In genomic region chr1:149936992-149937705, GRCh38 we compare ENCODE assay signal across 9 cellular contexts. TPM values are rescaled to one million over a fixed set of nuclear protein-coding genes. Genes with fewer than 3 reads are reported as not detected.
A peak's percentile ranks its signal among the peaks of the same experiment; 100 is the strongest.
DNase-seq lines count a peak whose midpoint lies in the region; ATAC-seq and TF ChIP-seq lines count a peak whose summit lies in the region.
"Had no signal": no experiment of that assay in that cellular context is flagged by ENCODE, and none has a peak within 500 bp of the region (broad histone marks: within the 10 kb centered on the region; RNA-seq: fewer than 3 reads in every experiment).

No MANE protein-coding gene starts in this region.

- intact Hi-C loops in testis (cut with DNase I; ENCODE audit: low total_unique reads) = no loop called here

- peak overlapping the region; percentile 78 to 80 for H3K27ac ChIP-seq in testis
- H3K27ac ChIP-seq: VCaP had no signal

- H3K9me3 ChIP-seq in ES-I3 (ENCODE audit: control insufficient read depth, insufficient read depth, low read length) (no peaks in the 10 kb centered on the region), testis (no peaks in the 10 kb centered on the region)

- H3K4me3 ChIP-seq in kidney epithelial cell (ENCODE audit: low read depth, low read length) (peak overlapping the region; percentile 58), testis (peak overlapping the region; percentile 59 to 67)

- TF ChIP-seq CTCF in kidney epithelial cell (IDR thresholded peaks at IDR 0.05; ENCODE audit: insufficient read depth, low read length, poor library complexity, severe bottlenecking) (peak; percentile 14), testis (IDR thresholded peaks at IDR 0.05) (no peak)

- ATAC-seq in GM18520 (IDR thresholded peaks at IDR 0.05; ENCODE audit: unreplicated experiment) = no peak

- DNase-seq in NCI-H187 (lab: John Stamatoyannopoulos, UW) (peak; percentile 74 to 85), astrocyte of the hippocampus (ENCODE audit: low read depth, low spot score) (peak; percentile 67), kidney epithelial cell (ENCODE audit: low read depth) (peak; percentile 70), testis (peak; percentile 36), Kasumi-1 (lab: John Stamatoyannopoulos, UW) (no peak), NCI-H774 (lab: John Stamatoyannopoulos, UW) (no peak)

- H3K9ac ChIP-seq in ES-I3 (ENCODE audit: low read depth, low read length) = peak overlapping the region; percentile 50

- no peaks in the 10 kb centered on the region for H3K27me3 ChIP-seq in kidney epithelial cell (ENCODE audit: control insufficient read depth, insufficient read depth, low read length)
- no peaks in the 10 kb centered on the region for H3K27me3 ChIP-seq in testis

- WGBS in testis, 2 donors = 28 to 37% methylated on average over 8 of the region's 8 CpGs

- TF ChIP-seq POLR2A in testis (IDR thresholded peaks at IDR 0.05) = no peak

- H3K36me3 ChIP-seq in ES-I3 (ENCODE audit: insufficient read depth, low read length) (no peaks in the 10 kb centered on the region), kidney epithelial cell (ENCODE audit: control insufficient read depth, insufficient read depth, low read length) (peaks cover 1% of the 10 kb centered on the region), testis (ENCODE audit: low read depth, missing control alignments) (no peaks in the 10 kb centered on the region)

- H3K4me1 ChIP-seq in ES-I3 (ENCODE audit: insufficient read depth, low read length) (peaks cover 23% of the 10 kb centered on the region), testis (peaks cover 40% of the 10 kb centered on the region)

RNA-seq across cellular contexts. Expression of gene MTMR11, which starts 0.5 kb away (rescaled TPM):
- total RNA-seq in kidney epithelial cell (14.1 and 27.9 TPM in 2 replicates), testis (10 to 100 TPM; 39.8 to 50.4 TPM)
- 20.5 TPM for polyA plus RNA-seq in testis (ENCODE audit: insufficient read depth, low read depth, low replicate concordance)

RNA-seq across cellular contexts. Expression of gene SF3B4, which starts 9.5 kb away (rescaled TPM):
- total RNA-seq in kidney epithelial cell (33.1 and 42.2 TPM in 2 replicates), testis (10 to 100 TPM; 30.2 to 32.1 TPM)
- 121 TPM for polyA plus RNA-seq in testis (ENCODE audit: insufficient read depth, low read depth, low replicate concordance)

RNA-seq across cellular contexts. Expression of gene SV2A, which starts 19.5 kb away (rescaled TPM):
- 13.2 and 14.1 TPM in 2 replicates for total RNA-seq in kidney epithelial cell
- total RNA-seq in testis = 1 to 10 TPM; 1.4 to 1.7 TPM
- 2.3 TPM for polyA plus RNA-seq in testis (ENCODE audit: insufficient read depth, low read depth, low replicate concordance)

RNA-seq across cellular contexts. Expression of gene BOLA1, which starts 37.8 kb away (rescaled TPM):
- 17.7 and 27.9 TPM in 2 replicates for total RNA-seq in kidney epithelial cell
- 10 to 100 TPM; 30.6 to 33.5 TPM for total RNA-seq in testis
- 16.7 TPM for polyA plus RNA-seq in testis (ENCODE audit: insufficient read depth, low read depth, low replicate concordance)

Comparison
In these comparisons a context has a peak if more than half of its experiments do, and no peak if none do; other contexts are left out.
1. DNase-seq: peak in NCI-H187 (2 of 2), astrocyte of the hippocampus (single experiment), kidney epithelial cell (single experiment) and testis (single experiment); none in Kasumi-1 (0 of 2) and NCI-H774 (single experiment).